In genomic region chr11:47394322-47395224, GRCh38 we compare ENCODE assay signal across 8 cellular contexts. TPM values are rescaled to one million over a fixed set of nuclear protein-coding genes. Genes with fewer than 3 reads are reported as not detected.
DNase-seq lines count a peak whose midpoint lies in the region; ATAC-seq, FAIRE-seq and TF ChIP-seq lines count a peak whose summit lies in the region.

No MANE protein-coding gene starts in this region.

- TF ChIP-seq CTCF in fibroblast of pulmonary artery (IDR thresholded peaks at IDR 0.05; ENCODE audit: low read length, missing control alignments): no peak

- H3K36me3 Mint-ChIP-seq in IgD-negative memory B cell: no peaks in the 10 kb centered on the region
- H3K36me3 Mint-ChIP-seq in activated CD8-positive, alpha-beta memory T cell treated with anti-CD3 and anti-CD28 coated beads, Interleukin-2, amount 10 ng/mL, durations not matched to agents 7 days and 5 days: no peaks in the 10 kb centered on the region

- 66 to 82% (median 69%) methylated on average over 37 to 39 of the region's 39 CpGs for WGBS in small intestine, 3 donors

- H3K27ac ChIP-seq in small intestine (ENCODE audit: low read depth in 1 of 2, low read length in 1 of 2): peak overlapping the region; percentile 63 to 78

- no peak overlapping the region for H3K4me3 ChIP-seq in fibroblast of pulmonary artery (replicated peaks; ENCODE audit: low read depth, low read length)
- H3K4me3 ChIP-seq in small intestine (ENCODE audit: low read depth in 1 of 2, low read length in 2 of 2): no peak overlapping the region

- H3K9me3 Mint-ChIP-seq in IgD-negative memory B cell: no peaks in the 10 kb centered on the region
- H3K9me3 Mint-ChIP-seq in activated CD8-positive, alpha-beta memory T cell treated with anti-CD3 and anti-CD28 coated beads, Interleukin-2, amount 10 ng/mL, durations not matched to agents 7 days and 5 days (ENCODE audit: low read depth): no peaks in the 10 kb centered on the region

- peak; percentile 91 for TF ChIP-seq POLR2A in GM18505 (IDR thresholded peaks at IDR 0.05; ENCODE audit: borderline replicate concordance, extremely low read depth, insufficient read depth, insufficient read length)

- no peaks in the 10 kb centered on the region for H3K27me3 ChIP-seq in small intestine (ENCODE audit: control insufficient read depth in 2 of 2, insufficient read depth in 2 of 2, low read length in 2 of 2)

- CTCF ChIA-PET in activated CD8-positive, alpha-beta memory T cell treated with anti-CD3 and anti-CD28 coated beads, Interleukin-2, amount 10 ng/mL, durations not matched to agents 7 days and 5 days (lab: Charles Lee): interaction anchor here (3.4 to 11.4 kb wide), 2 partner anchors 15 to 21 kb away, joined by 34 to 90 read pairs; partner anchors contain the start of gene SLC39A13

- no peak for FAIRE-seq in small intestine (lab: Jason Lieb, UNC)

- no peaks in the 10 kb centered on the region for H3K36me3 ChIP-seq in small intestine (ENCODE audit: control insufficient read depth in 2 of 2, insufficient read depth in 2 of 2, low read length in 2 of 2)

- H3K9me3 ChIP-seq in small intestine (ENCODE audit: control insufficient read depth, low read depth): no peaks in the 10 kb centered on the region

- no peaks in the 10 kb centered on the region for H3K27me3 Mint-ChIP-seq in IgD-negative memory B cell
- H3K27me3 Mint-ChIP-seq in activated CD8-positive, alpha-beta memory T cell treated with anti-CD3 and anti-CD28 coated beads, Interleukin-2, amount 10 ng/mL, durations not matched to agents 7 days and 5 days: no peaks in the 10 kb centered on the region

- peak overlapping the region; percentile 67 to 88 (median 79) for H3K4me3 Mint-ChIP-seq in IgD-negative memory B cell
- no peak overlapping the region for H3K4me3 Mint-ChIP-seq in activated CD8-positive, alpha-beta memory T cell treated with anti-CD3 and anti-CD28 coated beads, Interleukin-2, amount 10 ng/mL, durations not matched to agents 7 days and 5 days

- H3K4me1 Mint-ChIP-seq in IgD-negative memory B cell: peaks cover 13 to 45% (median 32%) of the 10 kb centered on the region in 3 donors
- H3K4me1 Mint-ChIP-seq in activated CD8-positive, alpha-beta memory T cell treated with anti-CD3 and anti-CD28 coated beads, Interleukin-2, amount 10 ng/mL, durations not matched to agents 7 days and 5 days: peaks cover 29% of the 10 kb centered on the region

- DNase-seq in activated CD8-positive, alpha-beta memory T cell treated with anti-CD3 and anti-CD28 coated beads, Interleukin-2, amount 10 ng/mL, durations not matched to agents 7 days and 5 days: peak; percentile 78
- peak; percentile 73 for DNase-seq in fibroblast of pulmonary artery (ENCODE audit: low read depth)
- no peak for DNase-seq in small intestine
- DNase-seq in NCI-H748 (lab: John Stamatoyannopoulos, UW; ENCODE audit: unreplicated experiment): no peak
- no peak for DNase-seq in T1000 (lab: John Stamatoyannopoulos, UW)
- no peak for DNase-seq in NCI-H510A treated with DMSO at 0.1 percent for 48 hours (lab: John Stamatoyannopoulos, UW)

- H3K4me1 ChIP-seq in small intestine (ENCODE audit: control insufficient read depth in 2 of 2, insufficient read depth in 1 of 2, low read depth in 1 of 2, low read length in 1 of 2): peaks cover 0 to under 1% of the 10 kb centered on the region in 2 donors

- H3K27ac Mint-ChIP-seq in IgD-negative memory B cell: peak overlapping the region; percentile 83 to 96 (median 93)
- H3K27ac Mint-ChIP-seq in activated CD8-positive, alpha-beta memory T cell treated with anti-CD3 and anti-CD28 coated beads, Interleukin-2, amount 10 ng/mL, durations not matched to agents 7 days and 5 days: peak overlapping the region; percentile 86

- ATAC-seq in GM18505 (IDR thresholded peaks at IDR 0.05; ENCODE audit: unreplicated experiment): peak; percentile 54
- ATAC-seq in activated CD8-positive, alpha-beta memory T cell treated with anti-CD3 and anti-CD28 coated beads, Interleukin-2, amount 10 ng/mL, durations not matched to agents 7 days and 5 days: peak; percentile 86

RNA-seq across cellular contexts. Expression of gene SLC39A13, which starts 13.8 kb away (rescaled TPM):
- polyA plus RNA-seq in IgD-negative memory B cell (15.5 TPM), small intestine (10 to 100 TPM in 1 of 3 donors, 1 to 10 TPM in 2; 7.8 to 30.9 (median 10.0) TPM)
- total RNA-seq in activated CD8-positive, alpha-beta memory T cell treated with anti-CD3 and anti-CD28 coated beads, Interleukin-2, amount 10 ng/mL, durations not matched to agents 7 days and 5 days: 10 to 100 TPM; 18.2 to 22.1 TPM

RNA-seq across cellular contexts. Expression of gene SPI1, which starts 16.2 kb away (rescaled TPM):
- polyA plus RNA-seq in IgD-negative memory B cell: 67.7 TPM
- not detected for total RNA-seq in activated CD8-positive, alpha-beta memory T cell treated with anti-CD3 and anti-CD28 coated beads, Interleukin-2, amount 10 ng/mL, durations not matched to agents 7 days and 5 days
- 10 to 100 TPM in 2 of 3 donors, 1 to 10 TPM in 1; 3.4 to 25.4 (median 13.6) TPM for polyA plus RNA-seq in small intestine

RNA-seq across cellular contexts. Expression of gene PSMC3, which starts 31.7 kb away (rescaled TPM):
- 101 TPM for polyA plus RNA-seq in IgD-negative memory B cell
- 100 to 1,000 TPM; 150 to 164 TPM for total RNA-seq in activated CD8-positive, alpha-beta memory T cell treated with anti-CD3 and anti-CD28 coated beads, Interleukin-2, amount 10 ng/mL, durations not matched to agents 7 days and 5 days
- 100 to 1,000 TPM; 103 to 156 (median 104) TPM for polyA plus RNA-seq in small intestine

RNA-seq across cellular contexts. Expression of gene MYBPC3, which starts 42.1 kb away (rescaled TPM):
- polyA plus RNA-seq in IgD-negative memory B cell: not detected
- total RNA-seq in activated CD8-positive, alpha-beta memory T cell treated with anti-CD3 and anti-CD28 coated beads, Interleukin-2, amount 10 ng/mL, durations not matched to agents 7 days and 5 days: not detected
- 1 to 10 TPM in 1 of 3 donors, under 1 TPM in 1, not detected in 1; 0.04 to 5.4 TPM for polyA plus RNA-seq in small intestine

RNA-seq across cellular contexts. Expression of gene RAPSN, which starts 54.4 kb away (rescaled TPM):
- polyA plus RNA-seq in IgD-negative memory B cell: 0.15 TPM
- under 1 TPM; 0.16 to 0.79 TPM for total RNA-seq in activated CD8-positive, alpha-beta memory T cell treated with anti-CD3 and anti-CD28 coated beads, Interleukin-2, amount 10 ng/mL, durations not matched to agents 7 days and 5 days
- polyA plus RNA-seq in small intestine: under 1 TPM; 0.36 to 0.89 (median 0.81) TPM

Comparison
In these comparisons a context has a peak if more than half of its experiments do, and no peak if none do; other contexts are left out.
1. DNase-seq: peak in activated CD8-positive, alpha-beta memory T cell treated with anti-CD3 and anti-CD28 coated beads, Interleukin-2, amount 10 ng/mL, durations not matched to agents 7 days and 5 days (single experiment) and fibroblast of pulmonary artery (single experiment); none in small intestine (single experiment), NCI-H748 (single experiment), T1000 (single experiment) and NCI-H510A treated with DMSO at 0.1 percent for 48 hours (single experiment).